10 cellular contexts compared by ENCODE assay signal in genomic region chr16:54285414-54286066, GRCh38. TPM values are rescaled to one million over a fixed set of nuclear protein-coding genes. Genes with fewer than 3 reads are reported as not detected.
DNase-seq lines count a peak whose midpoint lies in the region; ATAC-seq and TF ChIP-seq lines count a peak whose summit lies in the region.
"Had no signal": no experiment of that assay in that cellular context is flagged by ENCODE, and none has a peak within 500 bp of the region (broad histone marks: within the 10 kb centered on the region; RNA-seq: fewer than 3 reads in every experiment).

No MANE protein-coding gene starts in this region.

- H3K9me3 ChIP-seq in DND-41 (ENCODE audit: insufficient read depth, low read length, severe bottlenecking) = no peaks in the 10 kb centered on the region

- H4K20me1 ChIP-seq in DND-41 (ENCODE audit: insufficient read depth, low read length) = peaks cover 31% of the 10 kb centered on the region

- H3K4me2 ChIP-seq in DND-41 (ENCODE audit: insufficient read depth, low read length) = peak overlapping the region; percentile 75

- peak overlapping the region; percentile 96 for H3K27ac Mint-ChIP-seq in mesothelial cell of epicardium

- DNase-seq in DND-41 = peak; percentile 73
- peak; percentile 31 for DNase-seq in NCI-H1092 (lab: John Stamatoyannopoulos, UW)
- DNase-seq in choroid plexus epithelial cell (ENCODE audit: low read depth) = peak; percentile 44
- DNase-seq in mesothelial cell of epicardium (ENCODE audit: low spot score in 2 of 2, unreplicated experiment in 2 of 2) = peak in 1 of 2 experiments; percentile 62
- no peak for DNase-seq in NCI-H1694 (lab: John Stamatoyannopoulos, UW)
- no peak for DNase-seq in GDM1 (lab: John Stamatoyannopoulos, UW)
- DNase-seq: naive B cell had no signal

- H3K4me3 ChIP-seq in DND-41 (ENCODE audit: low read depth in 1 of 2, low read length in 2 of 2) = peak overlapping the region; percentile 45 to 71
- H3K4me3 ChIP-seq in choroid plexus epithelial cell (ENCODE audit: low read depth, low read length) = peak overlapping the region; percentile 64
- H3K4me3 ChIP-seq: K562 had no signal

- peaks cover 64% of the 10 kb centered on the region for H3K79me2 ChIP-seq in DND-41 (ENCODE audit: insufficient read depth, low read length)

- peaks cover 35% of the 10 kb centered on the region for H3K4me1 Mint-ChIP-seq in mesothelial cell of epicardium

- peak overlapping the region; percentile 99 for H3K9ac ChIP-seq in DND-41 (ENCODE audit: low read depth, low read length)

- ATAC-seq in DND-41 (ENCODE audit: insufficient read depth, low read depth) (peak; percentile 27), GM18502 (IDR thresholded peaks at IDR 0.05; ENCODE audit: poor library complexity, unreplicated experiment) (no peak), HG03565 (IDR thresholded peaks at IDR 0.05; ENCODE audit: unreplicated experiment) (no peak)
- ATAC-seq: K562 had no signal

- peaks cover 50% of the 10 kb centered on the region for H3K4me1 ChIP-seq in DND-41 (ENCODE audit: insufficient read depth, low read length)

- no peaks in the 10 kb centered on the region for H3K27me3 ChIP-seq in DND-41 (ENCODE audit: insufficient read depth, low read length, poor library complexity)

- H3K9me3 Mint-ChIP-seq in mesothelial cell of epicardium = no peaks in the 10 kb centered on the region

- peaks cover 52% of the 10 kb centered on the region for H3K36me3 ChIP-seq in DND-41 (ENCODE audit: insufficient read depth, low read length)

- peak overlapping the region; percentile 95 for H3K4me3 Mint-ChIP-seq in mesothelial cell of epicardium

- H3K36me3 Mint-ChIP-seq in mesothelial cell of epicardium = peaks cover 12% of the 10 kb centered on the region

- TF ChIP-seq CTCF in DND-41 (IDR thresholded peaks at IDR 0.05; ENCODE audit: borderline replicate concordance, extremely low read depth, low read length, poor library complexity, severe bottlenecking) (peak; percentile 47), choroid plexus epithelial cell (conservative IDR thresholded peaks at IDR 0.05; ENCODE audit: low read depth, low read length) (peak; percentile 11), mesothelial cell of epicardium (IDR thresholded peaks at IDR 0.05; ENCODE audit: unreplicated experiment) (no peak)

- H2AFZ ChIP-seq in DND-41 (ENCODE audit: low read depth, low read length) = peak overlapping the region; percentile 67; the same call in 1 of the 2 replicates

- peak overlapping the region; percentile 91 for H3K27ac ChIP-seq in DND-41 (ENCODE audit: low read length)

- H3K27me3 Mint-ChIP-seq in mesothelial cell of epicardium (ENCODE audit: low read depth) = peaks cover 74% of the 10 kb centered on the region

RNA-seq across cellular contexts. Expression of gene IRX3, which starts 1.0 kb away (rescaled TPM):
- 40.3 to 45.8 TPM (median 45.2 TPM) in 3 replicates for total RNA-seq in mesothelial cell of epicardium
- total RNA-seq: K562 had no signal

Comparison
In these comparisons a context has a peak if more than half of its experiments do, and no peak if none do; other contexts are left out.
1. DNase-seq: peak in DND-41 (single experiment), NCI-H1092 (single experiment) and choroid plexus epithelial cell (single experiment); none in NCI-H1694 (single experiment) and GDM1 (single experiment).